Comparison of ENCODE assay signal across 20 cellular contexts in the genomic region with DNA sequence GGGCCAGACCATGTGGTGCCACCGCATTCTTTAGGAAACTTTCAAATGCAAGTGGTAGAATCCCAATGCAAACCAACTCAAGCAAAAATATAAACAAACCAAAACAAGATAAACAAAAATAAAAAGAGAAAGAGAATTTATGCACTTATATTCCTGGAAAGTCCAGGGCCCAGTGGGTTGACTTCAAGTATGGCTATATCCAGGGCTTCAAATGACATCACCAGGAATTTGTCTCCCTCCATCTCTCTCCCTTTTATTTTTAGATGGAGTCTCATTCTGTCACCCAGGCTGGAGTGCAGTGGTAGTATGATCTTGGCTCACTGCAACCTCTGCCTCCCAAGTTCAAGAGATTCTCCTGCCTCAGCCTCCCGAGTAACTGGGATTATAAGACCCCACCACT. TPM values are rescaled to one million over a fixed set of nuclear protein-coding genes. Genes with fewer than 3 reads are reported as not detected.
A peak's percentile ranks its signal among the peaks of the same experiment; 100 is the strongest.
DNase-seq lines count a peak whose midpoint lies in the region; ATAC-seq and TF ChIP-seq lines count a peak whose summit lies in the region.
"Had no signal": no experiment of that assay in that cellular context is flagged by ENCODE, and none has a peak within 500 bp of the region (broad histone marks: within the 10 kb centered on the region; RNA-seq: fewer than 3 reads in every experiment).

No MANE protein-coding gene starts in this region.

- H2BK20ac ChIP-seq in H9 (ENCODE audit: low read depth, low read length, poor library complexity, severe bottlenecking) = no peak overlapping the region

- TF ChIP-seq CTCF in H9 (conservative IDR thresholded peaks at IDR 0.05) (no peak), dorsolateral prefrontal cortex (IDR thresholded peaks at IDR 0.05 in 54 of 56, conservative IDR thresholded peaks at IDR 0.05 in 2 of 56; ENCODE audit: low read depth in 1 of 56, partially characterized antibody in 56 of 56) (no peak)

- no peak overlapping the region for H2AFZ ChIP-seq in H9 (ENCODE audit: low read length)

- H3K27me3 Mint-ChIP-seq in H9 (ENCODE audit: low read depth) = no peaks in the 10 kb centered on the region; the same call in 1 of the 2 replicates
- H3K27me3 Mint-ChIP-seq: activated naive CD8-positive, alpha-beta T cell treated with anti-CD3 and anti-CD28 coated beads for 36 hours had no signal

- no peaks in the 10 kb centered on the region for H3K36me3 Mint-ChIP-seq in H9 (ENCODE audit: insufficient read depth in 1 of 3, low read depth in 3 of 3)
- H3K36me3 Mint-ChIP-seq: activated naive CD8-positive, alpha-beta T cell treated with anti-CD3 and anti-CD28 coated beads for 36 hours had no signal

- H3K36me3 ChIP-seq in rectal smooth muscle tissue (ENCODE audit: control insufficient read depth, insufficient read depth, low read length) (no peaks in the 10 kb centered on the region), aorta (ENCODE audit: control insufficient read depth in 1 of 2, insufficient read depth in 2 of 2, low read length in 1 of 2) (no peaks in the 10 kb centered on the region)
- H3K36me3 ChIP-seq: uterus had no signal

- H3K27me3 ChIP-seq in rectal smooth muscle tissue (ENCODE audit: control insufficient read depth, insufficient read depth, low read length) (no peaks in the 10 kb centered on the region), aorta (ENCODE audit: control insufficient read depth in 1 of 2, insufficient read depth in 2 of 2, low read length in 1 of 2) (no peaks in the 10 kb centered on the region), H9 (ENCODE audit: insufficient read depth, low read length) (no peaks in the 10 kb centered on the region), dorsolateral prefrontal cortex (no peaks in the 10 kb centered on the region)
- H3K27me3 ChIP-seq: foreskin keratinocyte, uterus had no signal

- H3K56ac ChIP-seq in H9 (ENCODE audit: insufficient read length, low read depth, low read length) = no peak overlapping the region

- H2AK5ac ChIP-seq in H9 (ENCODE audit: insufficient read length, low read length) = no peak overlapping the region

- no peak overlapping the region for H3K4me2 ChIP-seq in H9 (ENCODE audit: insufficient read depth, insufficient read length, low read length)

- DNase-seq in Right ventricle myocardium inferior (ENCODE audit: missing footprints) (no peak), cardiac septum (ENCODE audit: low spot score) (no peak), left cardiac atrium (no peak), aorta (no peak), H9 (no peak), dorsolateral prefrontal cortex (no peak)
- DNase-seq: 8988T; activated naive CD8-positive, alpha-beta T cell treated with anti-CD3 and anti-CD28 coated beads for 36 hours; H7; islet precursor cell; Kasumi-1; NCI-H1417; NCI-H510A; posterior cingulate gyrus; stimulated activated CD4-positive, alpha-beta T cell treated with anti-CD3 and anti-CD28 coated beads, Interleukin-4, amount 100 ng/mL, for 4 hours had no signal

- H3K9me3 ChIP-seq in aorta (ENCODE audit: control insufficient read depth, low read length) = no peaks in the 10 kb centered on the region
- H3K9me3 ChIP-seq in H9 (ENCODE audit: control insufficient read depth, low read depth, low read length) = no peaks in the 10 kb centered on the region
- H3K9me3 ChIP-seq: uterus had no signal

- H3K18ac ChIP-seq in H9 (ENCODE audit: insufficient read length, low read depth, low read length) = no peak overlapping the region

- H2BK15ac ChIP-seq in H9 (ENCODE audit: low read depth, low read length) = no peak overlapping the region

- intact Hi-C loops in Right ventricle myocardium inferior (cut with DNase I) (loop anchor here (5.0 kb wide), 1 partner anchor 58 kb away; the partner anchor contains the start of gene PNRC1), cardiac septum (cut with DNase I) (loop anchor here (5.0 kb wide), 1 partner anchor 58 kb away; the partner anchor contains the start of gene PNRC1), left cardiac atrium (cut with DNase I) (loop anchor here in 1 of 2 donors (5.0 kb wide), 1 partner anchor 58 kb away; the partner anchor contains the start of gene PNRC1), aorta (cut with DNase I) (loop anchor here (2.0 to 5.0 kb wide), 2 partner anchors 58 kb away; partner anchors contain the start of gene PNRC1 (in 1 of the 2)), dorsolateral prefrontal cortex (cut with DNase I) (no loop called here)

- H3K27ac ChIP-seq in rectal smooth muscle tissue (ENCODE audit: low read depth, low read length) (peak overlapping the region; percentile 80), aorta (ENCODE audit: low read depth in 1 of 2, low read length in 2 of 2) (peak overlapping the region; percentile 77 to 80), H9 (ENCODE audit: insufficient read length, low read depth, low read length) (no peak overlapping the region), dorsolateral prefrontal cortex (peak overlapping the region in 2 of 59 donors; percentile 36 to 54)
- H3K27ac ChIP-seq: foreskin keratinocyte had no signal

- H2BK120ac ChIP-seq in H9 (ENCODE audit: low read depth, low read length, poor library complexity, severe bottlenecking) = no peak overlapping the region

- H3K27ac Mint-ChIP-seq in H9 = no peak overlapping the region
- H3K27ac Mint-ChIP-seq: activated naive CD8-positive, alpha-beta T cell treated with anti-CD3 and anti-CD28 coated beads for 36 hours; B cell had no signal

- H3K23me2 ChIP-seq in H9 (ENCODE audit: insufficient read length, low read depth, low read length, poor library complexity, severe bottlenecking) = no peaks in the 10 kb centered on the region

- H3K79me1 ChIP-seq in H9 (ENCODE audit: insufficient read depth, low read depth, low read length, poor library complexity, severe bottlenecking) = no peaks in the 10 kb centered on the region

- H3K9ac ChIP-seq in rectal smooth muscle tissue (ENCODE audit: low read length) (no peak overlapping the region), H9 (ENCODE audit: extremely low read depth, insufficient read length, low read length) (no peak overlapping the region)

- H3K9me3 Mint-ChIP-seq in H9 = no peaks in the 10 kb centered on the region; a peak in 1 of 5 replicates
- H3K9me3 Mint-ChIP-seq: activated naive CD8-positive, alpha-beta T cell treated with anti-CD3 and anti-CD28 coated beads for 36 hours had no signal

- no peak overlapping the region for H2BK12ac ChIP-seq in H9 (ENCODE audit: insufficient read length, low read depth, low read length)

- no peak overlapping the region for H4K8ac ChIP-seq in H9 (replicated peaks; ENCODE audit: insufficient read length, low read depth, low read length)

- H3K4me1 ChIP-seq in rectal smooth muscle tissue (ENCODE audit: control insufficient read depth, insufficient read depth, low read length) (peaks cover 25% of the 10 kb centered on the region), aorta (ENCODE audit: control insufficient read depth in 1 of 2, insufficient read depth in 2 of 2, low read length in 2 of 2) (peaks cover 3 to 8% of the 10 kb centered on the region in 2 donors), H9 (ENCODE audit: insufficient read depth, low read length) (peaks cover 4% of the 10 kb centered on the region; the same call in 1 of the 2 replicates)
- H3K4me1 ChIP-seq: uterus had no signal

- no peak overlapping the region for H4K5ac ChIP-seq in H9 (ENCODE audit: insufficient read length, low read depth, low read length)

- H3K14ac ChIP-seq in H9 (ENCODE audit: insufficient read depth, low read length) = no peak overlapping the region

- H3K79me2 ChIP-seq in H9 (ENCODE audit: insufficient read depth, low read length) = no peaks in the 10 kb centered on the region

- H3K4me3 ChIP-seq in rectal smooth muscle tissue (ENCODE audit: low read length) = no peak overlapping the region
- H3K4me3 ChIP-seq in aorta (ENCODE audit: low read length in 2 of 2) = no peak overlapping the region
- no peak overlapping the region for H3K4me3 ChIP-seq in dorsolateral prefrontal cortex
- H3K4me3 ChIP-seq: uterus had no signal

- H3K4ac ChIP-seq in H9 (ENCODE audit: low read depth, low read length) = no peak overlapping the region

- no peaks in the 10 kb centered on the region for H4K20me1 ChIP-seq in H9 (ENCODE audit: control insufficient read depth, insufficient read depth, insufficient read length)

- no peak overlapping the region for H4K91ac ChIP-seq in H9 (ENCODE audit: insufficient read length, low read depth, low read length)

- no peak overlapping the region for H3K23ac ChIP-seq in H9 (ENCODE audit: insufficient read length, low read depth, low read length)

- no peak overlapping the region for H3K4me3 Mint-ChIP-seq in H9
- H3K4me3 Mint-ChIP-seq: activated naive CD8-positive, alpha-beta T cell treated with anti-CD3 and anti-CD28 coated beads for 36 hours; B cell had no signal

- ATAC-seq in Right ventricle myocardium inferior = peak; percentile 38
- peak; percentile 63 to 64 for ATAC-seq in left cardiac atrium
- peak; percentile 52 for ATAC-seq in aorta (ENCODE audit: low FRiP score)
- ATAC-seq in HG03095 (IDR thresholded peaks at IDR 0.05; ENCODE audit: unreplicated experiment) = no peak

- no peak overlapping the region for H3T11ph ChIP-seq in H9 (ENCODE audit: low read length)

- no peak overlapping the region for H2BK5ac ChIP-seq in H9 (ENCODE audit: insufficient read length, low read length)

- peaks cover 25 to 30% of the 10 kb centered on the region in 2 experiments for H3K4me1 Mint-ChIP-seq in H9
- H3K4me1 Mint-ChIP-seq: activated naive CD8-positive, alpha-beta T cell treated with anti-CD3 and anti-CD28 coated beads for 36 hours; B cell had no signal

- WGBS in aorta, 2 donors = 19 to 22% methylated on average over 2 of the region's 2 CpGs
- WGBS in H9 (ENCODE audit: extremely low coverage, insufficient read length, low lambda C conversion rate) = no CpG with 5 or more reads among the region's 2 CpGs

RNA-seq across cellular contexts. Expression of gene PNRC1, which starts 56.1 kb away (rescaled TPM):
- total RNA-seq in Right ventricle myocardium inferior (139 TPM), cardiac septum (211 TPM), left cardiac atrium (100 to 1,000 TPM; 177 to 202 TPM), aorta (100 to 1,000 TPM; 280 to 342 TPM), H9 (2021) (56.7 and 57.4 TPM in 2 replicates), dorsolateral prefrontal cortex (100 to 1,000 TPM; 135 to 273 (median 176) TPM)
- 100 to 1,000 TPM in 1 of 2 donors, 10 to 100 TPM in 1; 74.9 to 111 TPM for polyA plus RNA-seq in aorta

Comparison
In these comparisons a context has a peak if more than half of its experiments do, and no peak if none do; other contexts are left out.
1. intact Hi-C loops: an anchor here in Right ventricle myocardium inferior (5.0 kb wide), cardiac septum (5.0 kb wide) and aorta (2.0 to 5.0 kb wide); none called in dorsolateral prefrontal cortex.